Comparison of ENCODE assay signal across 1 cellular context in the genomic region with DNA sequence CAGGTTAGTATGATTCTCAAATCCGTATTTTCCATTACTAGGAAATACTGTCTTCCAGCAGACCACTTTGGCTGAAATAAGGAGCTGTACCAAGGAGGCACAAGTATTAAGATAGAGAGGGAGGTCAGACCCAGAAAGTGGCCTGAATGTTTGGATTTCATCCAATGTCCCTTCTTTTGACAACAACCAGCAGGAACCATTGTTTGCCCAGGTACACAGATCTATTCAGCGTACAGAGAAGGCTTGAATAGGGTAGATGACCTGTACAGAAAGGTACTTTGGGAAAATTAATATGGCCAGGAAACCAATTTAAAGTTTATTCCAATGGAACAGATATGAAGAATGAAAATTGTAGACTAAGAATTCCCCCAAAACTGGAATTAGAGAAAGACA.
A peak's percentile ranks its signal among the peaks of the same experiment; 100 is the strongest.
TF ChIP-seq lines count a peak whose summit lies in the region.

No MANE protein-coding gene starts in this region.

TF ChIP-seq in HepG2, 621 proteins besides CTCF, POLR2A, EP300 and RAD21 (continued from another document):
- TF ChIP-seq FOXP4 (CRISPR knock-in tag; IDR thresholded peaks at IDR 0.05) (peak; percentile 75), FOXP1 (IDR thresholded peaks at IDR 0.05) (no peak), FOXP1 (CRISPR knock-in tag; IDR thresholded peaks at IDR 0.05) (peak; percentile 71), REST (IDR thresholded peaks at IDR 0.05; ENCODE audit: borderline replicate concordance in 1 of 2, low read depth in 1 of 2, low read length in 2 of 2) (no peak), ZNF432 (CRISPR knock-in tag; IDR thresholded peaks at IDR 0.05; ENCODE audit: borderline replicate concordance) (no peak), ZIK1 (CRISPR knock-in tag; IDR thresholded peaks at IDR 0.05; ENCODE audit: borderline replicate concordance, low read depth) (no peak), JARID2 (CRISPR knock-in tag; IDR thresholded peaks at IDR 0.05; ENCODE audit: insufficient replicate concordance) (no peak), GATAD2A (CRISPR knock-in tag; IDR thresholded peaks at IDR 0.05) (peak; percentile 44; the same call in 1 of the 2 replicates), SOX5 (CRISPR knock-in tag; IDR thresholded peaks at IDR 0.05; ENCODE audit: borderline replicate concordance) (peak; percentile 37; the same call in 1 of the 2 replicates), SOX13 (IDR thresholded peaks at IDR 0.05) (no peak), SOX13 (CRISPR knock-in tag; conservative IDR thresholded peaks at IDR 0.05 in 1 of 2, IDR thresholded peaks at IDR 0.05 in 1 of 2) (peak in 1 of 2 experiments; percentile 57; a peak in 1 of 4 replicates)
- TF ChIP-seq, protein P1, sequence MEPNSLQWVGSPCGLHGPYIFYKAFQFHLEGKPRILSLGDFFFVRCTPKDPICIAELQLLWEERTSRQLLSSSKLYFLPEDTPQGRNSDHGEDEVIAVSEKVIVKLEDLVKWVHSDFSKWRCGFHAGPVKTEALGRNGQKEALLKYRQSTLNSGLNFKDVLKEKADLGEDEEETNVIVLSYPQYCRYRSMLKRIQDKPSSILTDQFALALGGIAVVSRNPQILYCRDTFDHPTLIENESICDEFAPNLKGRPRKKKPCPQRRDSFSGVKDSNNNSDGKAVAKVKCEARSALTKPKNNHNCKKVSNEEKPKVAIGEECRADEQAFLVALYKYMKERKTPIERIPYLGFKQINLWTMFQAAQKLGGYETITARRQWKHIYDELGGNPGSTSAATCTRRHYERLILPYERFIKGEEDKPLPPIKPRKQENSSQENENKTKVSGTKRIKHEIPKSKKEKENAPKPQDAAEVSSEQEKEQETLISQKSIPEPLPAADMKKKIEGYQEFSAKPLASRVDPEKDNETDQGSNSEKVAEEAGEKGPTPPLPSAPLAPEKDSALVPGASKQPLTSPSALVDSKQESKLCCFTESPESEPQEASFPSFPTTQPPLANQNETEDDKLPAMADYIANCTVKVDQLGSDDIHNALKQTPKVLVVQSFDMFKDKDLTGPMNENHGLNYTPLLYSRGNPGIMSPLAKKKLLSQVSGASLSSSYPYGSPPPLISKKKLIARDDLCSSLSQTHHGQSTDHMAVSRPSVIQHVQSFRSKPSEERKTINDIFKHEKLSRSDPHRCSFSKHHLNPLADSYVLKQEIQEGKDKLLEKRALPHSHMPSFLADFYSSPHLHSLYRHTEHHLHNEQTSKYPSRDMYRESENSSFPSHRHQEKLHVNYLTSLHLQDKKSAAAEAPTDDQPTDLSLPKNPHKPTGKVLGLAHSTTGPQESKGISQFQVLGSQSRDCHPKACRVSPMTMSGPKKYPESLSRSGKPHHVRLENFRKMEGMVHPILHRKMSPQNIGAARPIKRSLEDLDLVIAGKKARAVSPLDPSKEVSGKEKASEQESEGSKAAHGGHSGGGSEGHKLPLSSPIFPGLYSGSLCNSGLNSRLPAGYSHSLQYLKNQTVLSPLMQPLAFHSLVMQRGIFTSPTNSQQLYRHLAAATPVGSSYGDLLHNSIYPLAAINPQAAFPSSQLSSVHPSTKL (CRISPR knock-in tag; IDR thresholded peaks at IDR 0.05): peak; percentile 53
TF ChIP-seq in HepG2: peak in this region for 9.
